In the genomic region with DNA sequence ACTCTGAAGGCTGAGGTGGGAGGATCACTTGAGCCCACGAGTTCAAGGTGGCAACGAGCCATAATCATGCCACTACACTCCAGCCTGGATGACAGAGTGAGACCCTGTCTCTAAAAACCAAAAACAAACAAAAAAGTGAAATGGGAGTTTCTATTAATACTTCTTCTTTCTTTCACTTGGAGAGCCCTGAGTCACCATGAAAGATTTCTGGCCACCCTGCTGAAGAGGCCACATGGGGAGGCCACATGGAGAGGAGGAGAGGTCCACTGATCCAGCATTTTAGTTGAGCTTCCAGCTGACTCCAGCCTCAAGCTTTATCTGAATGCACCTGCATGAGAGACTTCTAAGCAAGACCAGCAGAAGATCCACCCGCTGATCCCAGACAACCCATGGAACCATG, we compare ENCODE assay signal across 14 cellular contexts.
"Had no signal": no experiment of that assay in that cellular context is flagged by ENCODE, and none has a peak within 500 bp of the region (broad histone marks: within the 10 kb centered on the region; RNA-seq: fewer than 3 reads in every experiment).

No MANE protein-coding gene starts in this region.

- ATAC-seq: activated CD8-positive, alpha-beta memory T cell treated with anti-CD3 and anti-CD28 coated beads, Interleukin-2, amount 10 ng/mL, durations not matched to agents 7 days and 5 days; activated naive CD4-positive, alpha-beta T cell treated with anti-CD3 and anti-CD28 coated beads, Interleukin-2, amount 50 U/mL, for 72 hours; natural killer cell had no signal

- H3K9me3 Mint-ChIP-seq: activated naive CD4-positive, alpha-beta T cell treated with anti-CD3 and anti-CD28 coated beads, Interleukin-2, amount 50 U/mL, for 72 hours; activated T-cell treated with anti-CD3 and anti-CD28 coated beads, Interleukin-2, amount 50 U/mL, for 24 hours; natural killer cell; stimulated activated memory B cell treated with anti-CD40 and anti-IgM and Interleukin-4, amounts not matched to agents 10 μg/mL and 1 μg/mL and 100 μg/mL, for 72 hours had no signal

- H3K27me3 ChIP-seq: neutrophil, tibial nerve had no signal

- H3K36me3 ChIP-seq: neutrophil, tibial nerve had no signal

- H3K9me3 ChIP-seq: neutrophil, tibial nerve had no signal

- H3K4me1 Mint-ChIP-seq: activated CD8-positive, alpha-beta memory T cell treated with anti-CD3 and anti-CD28 coated beads, Interleukin-2, amount 10 ng/mL, durations not matched to agents 7 days and 5 days; natural killer cell; stimulated activated memory B cell treated with anti-CD40 and anti-IgM and Interleukin-4, amounts not matched to agents 10 μg/mL and 1 μg/mL and 100 μg/mL, for 72 hours had no signal

- H3K4me3 Mint-ChIP-seq: activated CD8-positive, alpha-beta memory T cell treated with anti-CD3 and anti-CD28 coated beads, Interleukin-2, amount 10 ng/mL, durations not matched to agents 7 days and 5 days; activated T-cell treated with anti-CD3 and anti-CD28 coated beads, Interleukin-2, amount 50 U/mL, for 24 hours; natural killer cell; stimulated activated memory B cell treated with anti-CD40 and anti-IgM and Interleukin-4, amounts not matched to agents 10 μg/mL and 1 μg/mL and 100 μg/mL, for 72 hours had no signal

- H3K4me1 ChIP-seq: tibial nerve had no signal

- H3K4me3 ChIP-seq: SK-N-MC, tibial nerve had no signal

- DNase-seq: activated CD4-positive, CD25-positive, alpha-beta regulatory T cell treated with anti-CD3 and anti-CD28 coated beads, Interleukin-2, amount 50 U/mL, for 72 hours; activated CD8-positive, alpha-beta memory T cell treated with anti-CD3 and anti-CD28 coated beads, Interleukin-2, amount 10 ng/mL, durations not matched to agents 7 days and 5 days; activated T-cell treated with anti-CD3 and anti-CD28 coated beads, Interleukin-2, amount 50 U/mL, for 24 hours; amygdala; cerebellar nuclear complex; hippocampal formation; mesendoderm; natural killer cell had no signal

- H3K27ac ChIP-seq: epithelial cell of prostate, neutrophil, SK-N-MC, tibial nerve had no signal

- H3K27ac Mint-ChIP-seq: activated CD8-positive, alpha-beta memory T cell treated with anti-CD3 and anti-CD28 coated beads, Interleukin-2, amount 10 ng/mL, durations not matched to agents 7 days and 5 days; activated naive CD4-positive, alpha-beta T cell treated with anti-CD3 and anti-CD28 coated beads, Interleukin-2, amount 50 U/mL, for 72 hours; activated T-cell treated with anti-CD3 and anti-CD28 coated beads, Interleukin-2, amount 50 U/mL, for 24 hours; natural killer cell; stimulated activated memory B cell treated with anti-CD40 and anti-IgM and Interleukin-4, amounts not matched to agents 10 μg/mL and 1 μg/mL and 100 μg/mL, for 72 hours had no signal

- H3K36me3 Mint-ChIP-seq: activated CD8-positive, alpha-beta memory T cell treated with anti-CD3 and anti-CD28 coated beads, Interleukin-2, amount 10 ng/mL, durations not matched to agents 7 days and 5 days; activated naive CD4-positive, alpha-beta T cell treated with anti-CD3 and anti-CD28 coated beads, Interleukin-2, amount 50 U/mL, for 72 hours; natural killer cell; stimulated activated memory B cell treated with anti-CD40 and anti-IgM and Interleukin-4, amounts not matched to agents 10 μg/mL and 1 μg/mL and 100 μg/mL, for 72 hours had no signal
